In genomic region chr6:42727084-42727601, GRCh38 we compare ENCODE assay signal across 8 cellular contexts. TPM values are rescaled to one million over a fixed set of nuclear protein-coding genes. Genes with fewer than 3 reads are reported as not detected.
A peak's percentile ranks its signal among the peaks of the same experiment; 100 is the strongest.
DNase-seq lines count a peak whose midpoint lies in the region; ATAC-seq, FAIRE-seq and TF ChIP-seq lines count a peak whose summit lies in the region.

No MANE protein-coding gene starts in this region.

- TF ChIP-seq POLR2A in A549 (IDR thresholded peaks at IDR 0.05; ENCODE audit: low read length): no peak

- H2BK15ac ChIP-seq in mesendoderm (replicated peaks; ENCODE audit: low read depth): no peak overlapping the region

- H3K36me3 Mint-ChIP-seq in activated naive CD8-positive, alpha-beta T cell treated with anti-CD3 and anti-CD28 coated beads for 36 hours: peaks cover 3% of the 10 kb centered on the region

- H3K4me1 ChIP-seq in A549 (peaks cover 8% of the 10 kb centered on the region; the same call in 2 of the 3 replicates), GM23248 (ENCODE audit: insufficient read depth) (peaks cover 24% of the 10 kb centered on the region), kidney (ENCODE audit: control insufficient read depth in 1 of 2, insufficient read depth in 1 of 2, low read depth in 1 of 2, low read length in 2 of 2) (peaks cover 0 to 2% of the 10 kb centered on the region in 2 donors), mesendoderm (ENCODE audit: control insufficient read depth, low read depth, low read length) (no peaks in the 10 kb centered on the region)

- peak overlapping the region; percentile 82 for H3K4me3 Mint-ChIP-seq in activated naive CD8-positive, alpha-beta T cell treated with anti-CD3 and anti-CD28 coated beads for 36 hours

- H2BK5ac ChIP-seq in mesendoderm (ENCODE audit: low read length): no peak overlapping the region

- FAIRE-seq in A549 (lab: Jason Lieb, UNC): no peak
- FAIRE-seq in kidney (lab: Jason Lieb, UNC): no peak

- no peak overlapping the region for H4K8ac ChIP-seq in mesendoderm (ENCODE audit: low read depth, low read length)

- peaks cover 16% of the 10 kb centered on the region for H3K4me1 Mint-ChIP-seq in activated naive CD8-positive, alpha-beta T cell treated with anti-CD3 and anti-CD28 coated beads for 36 hours

- no peaks in the 10 kb centered on the region for H3K36me3 ChIP-seq in GM23248 (ENCODE audit: low read depth)
- H3K36me3 ChIP-seq in kidney (ENCODE audit: control insufficient read depth in 1 of 2, insufficient read depth in 2 of 2, low read length in 2 of 2): no peaks in the 10 kb centered on the region
- H3K36me3 ChIP-seq in mesendoderm (ENCODE audit: control insufficient read depth, insufficient read depth, low read length): no peaks in the 10 kb centered on the region

- H3K56ac ChIP-seq in mesendoderm (ENCODE audit: low read length): no peak overlapping the region

- H3K9me3 ChIP-seq in A549 (0 out of 3 replicates have a peak, but pooled peaks cover 2% of the 10 kb centered on the region), GM23248 (ENCODE audit: low read depth) (no peaks in the 10 kb centered on the region), kidney (ENCODE audit: control insufficient read depth in 1 of 2, low read length in 2 of 2) (no peaks in the 10 kb centered on the region)

- H3K4me2 ChIP-seq in A549 (peak overlapping the region; percentile 61; the same call in 1 of the 3 replicates), GM23248 (ENCODE audit: unreplicated experiment) (peak overlapping the region; percentile 89), mesendoderm (ENCODE audit: low read length) (no peak overlapping the region)

- H2AFZ ChIP-seq in GM23248: peak overlapping the region; percentile 95

- in situ Hi-C loops in GM23248 (cut with MboI): no loop called here

- no peak overlapping the region for H3K4me3 ChIP-seq in A549
- peak overlapping the region; percentile 71 for H3K4me3 ChIP-seq in GM23248
- H3K4me3 ChIP-seq in kidney (ENCODE audit: low read length in 2 of 2): peak overlapping the region; percentile 68 to 96
- H3K4me3 ChIP-seq in mesendoderm (ENCODE audit: low read length): no peak overlapping the region

- H3K4ac ChIP-seq in mesendoderm (ENCODE audit: low read depth, low read length): no peak overlapping the region

- H2BK120ac ChIP-seq in mesendoderm (ENCODE audit: low read depth, low read length): no peak overlapping the region

- no peak for TF ChIP-seq CTCF in A549 (IDR thresholded peaks at IDR 0.05)
- no peak for TF ChIP-seq CTCF in kidney (IDR thresholded peaks at IDR 0.05; ENCODE audit: borderline replicate concordance, extremely low read depth, insufficient read depth)

- H3K27me3 Mint-ChIP-seq in activated naive CD8-positive, alpha-beta T cell treated with anti-CD3 and anti-CD28 coated beads for 36 hours: peaks cover 3% of the 10 kb centered on the region

- H3K9ac ChIP-seq in GM23248: peak overlapping the region; percentile 81
- peak overlapping the region; percentile 67 to 93 for H3K9ac ChIP-seq in kidney (ENCODE audit: low read length in 2 of 2)
- no peak overlapping the region for H3K9ac ChIP-seq in mesendoderm (ENCODE audit: low read length)

- H3K27ac ChIP-seq in A549 (no peak overlapping the region), GM23248 (peak overlapping the region; percentile 91), kidney (ENCODE audit: low read depth in 2 of 2, low read length in 2 of 2) (peak overlapping the region; percentile 44 to 71), mesendoderm (ENCODE audit: low read depth, low read length) (no peak overlapping the region)

- DNase-seq in A549 (ENCODE audit: low read depth in 1 of 2, low spot score in 1 of 2) (no peak), GM23248 (peak; percentile 76), kidney (peak; percentile 83), RKO (ENCODE audit: low spot score) (no peak), mesendoderm (no peak)
- peak; percentile 8 for DNase-seq in activated naive CD8-positive, alpha-beta T cell treated with anti-CD3 and anti-CD28 coated beads for 36 hours
- peak; percentile 36 for DNase-seq in stimulated activated CD8-positive, alpha-beta memory T cell treated with anti-CD3 and anti-CD28 coated beads, Interleukin-4, amount 100 ng/mL, for 48 hours

- ATAC-seq in A549 (peak in 1 of 2 experiments; percentile 47; a peak in 4 of 6 replicates), HG03469 (IDR thresholded peaks at IDR 0.05; ENCODE audit: unreplicated experiment) (no peak)

- no peaks in the 10 kb centered on the region for H3K9me3 Mint-ChIP-seq in activated naive CD8-positive, alpha-beta T cell treated with anti-CD3 and anti-CD28 coated beads for 36 hours

- no peaks in the 10 kb centered on the region for H3K9me2 ChIP-seq in GM23248 (ENCODE audit: insufficient read depth)

- H4K5ac ChIP-seq in mesendoderm (ENCODE audit: low read length): no peak overlapping the region

- TF ChIP-seq EP300 in A549 (IDR thresholded peaks at IDR 0.05): no peak

- TF ChIP-seq RAD21 in A549 (conservative IDR thresholded peaks at IDR 0.05 in 1 of 2, IDR thresholded peaks at IDR 0.05 in 1 of 2): no peak

- peaks cover 13% of the 10 kb centered on the region for H3F3A ChIP-seq in GM23248 (ENCODE audit: insufficient read depth)

- POLR2A ChIA-PET in A549 (lab: Yijun Ruan, JAX): interaction anchor here (2.7 kb wide), 1 partner anchor 20 kb away, joined by 16 read pairs; the partner anchor contains the start of gene TBCC

- no peaks in the 10 kb centered on the region for H4K20me1 ChIP-seq in GM23248 (ENCODE audit: insufficient read depth)

- H3K27me3 ChIP-seq in GM23248 (replicated peaks; ENCODE audit: insufficient read depth): no peaks in the 10 kb centered on the region
- H3K27me3 ChIP-seq in mesendoderm (ENCODE audit: insufficient read depth, low read length, poor library complexity): no peaks in the 10 kb centered on the region

- H2AK5ac ChIP-seq in mesendoderm (ENCODE audit: low read length): no peak overlapping the region

- intact Hi-C loops in kidney (cut with DNase I): loop anchor here (10.0 kb wide), 1 partner anchor 62 kb away; no protein-coding TSS in a partner anchor

- no peak overlapping the region for H3K23ac ChIP-seq in mesendoderm (ENCODE audit: low read length)

- no peaks in the 10 kb centered on the region for H3K79me1 ChIP-seq in mesendoderm (ENCODE audit: low read length)

- no peak overlapping the region for H3K18ac ChIP-seq in mesendoderm (ENCODE audit: low read length)

- 0 out of 2 replicates have a peak, but pooled peaks cover 7% of the 10 kb centered on the region for H3K79me2 ChIP-seq in GM23248 (ENCODE audit: insufficient read depth)
- H3K79me2 ChIP-seq in mesendoderm (ENCODE audit: control insufficient read depth, insufficient read depth, low read length): no peaks in the 10 kb centered on the region

- 88% methylated on average over 26 of the region's 51 CpGs for WGBS in A549 (ENCODE audit: missing lambda C conversion rate)
- 9 to 11% methylated on average over 48 to 51 of the region's 51 CpGs for WGBS in GM23248 (ENCODE audit: low coverage in 1 of 2, low lambda C conversion rate in 2 of 2, missing lambda C conversion rate in 2 of 2), 2 experiments
- no CpG with 5 or more reads among the region's 51 CpGs for WGBS in mesendoderm (ENCODE audit: extremely low coverage, insufficient coverage, low lambda C conversion rate)

- CTCF ChIA-PET in A549 (lab: Yijun Ruan, JAX): interaction anchor here (0.6 to 6.9 kb wide), 20 partner anchors 10 to 504 kb away, joined by 3 to 37 read pairs (median 6); partner anchors contain the start of gene TBCC

- H3K27ac Mint-ChIP-seq in activated naive CD8-positive, alpha-beta T cell treated with anti-CD3 and anti-CD28 coated beads for 36 hours: peak overlapping the region; percentile 98

TF ChIP-seq in A549, 52 proteins besides CTCF, POLR2A, EP300 and RAD21 (continues in another document):
- no peak for TF ChIP-seq ZFP36 (IDR thresholded peaks at IDR 0.05; ENCODE audit: borderline replicate concordance, partially characterized antibody)

RNA-seq across cellular contexts. Expression of gene PRPH2, which starts 4.7 kb away (rescaled TPM):
- not detected in 2 replicates for polyA plus RNA-seq in A549 (2011; rRNA removed)
- polyA plus RNA-seq in A549 (2012; cell fraction: cytosol; rRNA removed): not detected in 2 replicates
- not detected in 2 replicates for polyA plus RNA-seq in A549 (2012; cell fraction: nucleus; rRNA removed)
- not detected in 3 replicates for polyA plus RNA-seq in A549 (2017; fragmentation: RNase III; extraction: RNeasy Plus Mini Kit Qiagen cat#74134 plus additional on column Dnase treatment)
- not detected in 2 replicates for polyA minus RNA-seq in A549 (2011; rRNA and poly(A)+ RNA removed)
- 1.5 TPM in 2 replicates for total RNA-seq in GM23248 (2014; rRNA removed; shearing (Covaris generic))
- 1.7 and 2.3 TPM in 2 replicates for polyA plus RNA-seq in GM23248 (2016; fragmentation: Nextera tagmentation; extraction: Ambion mirVana)
- under 1 TPM in 1 of 2 experiments, not detected in 1; 0.06 TPM for total RNA-seq in activated naive CD8-positive, alpha-beta T cell treated with anti-CD3 and anti-CD28 coated beads for 36 hours
- 1.6 TPM for total RNA-seq in kidney
- 0.75 TPM for polyA plus RNA-seq in kidney (ENCODE audit: insufficient read depth, low read depth, low replicate concordance)
- 0.29 TPM for polyA plus RNA-seq in mesendoderm (2013, experiment 1 of 2)
- polyA plus RNA-seq in mesendoderm (2013, experiment 2 of 2): 0.35 TPM

RNA-seq across cellular contexts. Expression of gene TBCC, which starts 18.8 kb away (rescaled TPM):
- 10.2 and 10.3 TPM in 2 replicates for polyA plus RNA-seq in A549 (2011; rRNA removed)
- 10.3 and 12.8 TPM in 2 replicates for polyA plus RNA-seq in A549 (2012; cell fraction: cytosol; rRNA removed)
- 11.8 and 12.4 TPM in 2 replicates for polyA plus RNA-seq in A549 (2012; cell fraction: nucleus; rRNA removed)
- polyA plus RNA-seq in A549 (2017; fragmentation: RNase III; extraction: RNeasy Plus Mini Kit Qiagen cat#74134 plus additional on column Dnase treatment): 12.3 to 13.3 TPM (median 12.4 TPM) in 3 replicates
- polyA minus RNA-seq in A549 (2011; rRNA and poly(A)+ RNA removed): 8.1 and 8.3 TPM in 2 replicates
- total RNA-seq in GM23248 (2014; rRNA removed; shearing (Covaris generic)): 36.9 and 37.3 TPM in 2 replicates
- 35.0 and 38.3 TPM in 2 replicates for polyA plus RNA-seq in GM23248 (2016; fragmentation: Nextera tagmentation; extraction: Ambion mirVana)
- 10 to 100 TPM; 16.8 to 18.3 TPM for total RNA-seq in activated naive CD8-positive, alpha-beta T cell treated with anti-CD3 and anti-CD28 coated beads for 36 hours
- total RNA-seq in kidney: 21.2 TPM
- 17.6 TPM for polyA plus RNA-seq in kidney (ENCODE audit: insufficient read depth, low read depth, low replicate concordance)
- polyA plus RNA-seq in mesendoderm (2013, experiment 1 of 2): 23.2 TPM
- 22.7 TPM for polyA plus RNA-seq in mesendoderm (2013, experiment 2 of 2)

RNA-seq across cellular contexts. Expression of gene BICRAL, which starts 54.7 kb away (rescaled TPM):
- polyA plus RNA-seq in A549 (2011; rRNA removed) (8.6 and 9.0 TPM in 2 replicates), A549 (2017; fragmentation: RNase III; extraction: RNeasy Plus Mini Kit Qiagen cat#74134 plus additional on column Dnase treatment) (2.9 to 3.5 TPM (median 3.3 TPM) in 3 replicates), GM23248 (2016; fragmentation: Nextera tagmentation; extraction: Ambion mirVana) (2.4 and 2.5 TPM in 2 replicates), kidney (ENCODE audit: insufficient read depth, low read depth, low replicate concordance) (2.7 TPM)
- 2.7 and 3.5 TPM in 2 replicates for polyA plus RNA-seq in A549 (2012; cell fraction: cytosol; rRNA removed)
- polyA plus RNA-seq in A549 (2012; cell fraction: nucleus; rRNA removed): 2.6 and 2.9 TPM in 2 replicates
- 11.6 and 15.3 TPM in 2 replicates for polyA minus RNA-seq in A549 (2011; rRNA and poly(A)+ RNA removed)
- total RNA-seq in GM23248 (2014; rRNA removed; shearing (Covaris generic)): 5.4 and 5.7 TPM in 2 replicates
- 10 to 100 TPM; 10.6 to 10.7 TPM for total RNA-seq in activated naive CD8-positive, alpha-beta T cell treated with anti-CD3 and anti-CD28 coated beads for 36 hours
- 20.9 TPM for total RNA-seq in kidney
- 7.6 TPM for polyA plus RNA-seq in mesendoderm (2013, experiment 1 of 2)
- polyA plus RNA-seq in mesendoderm (2013, experiment 2 of 2): 7.4 TPM

Comparison
In these comparisons a context has a peak if more than half of its experiments do, and no peak if none do; other contexts are left out.
1. DNase-seq: peak in GM23248 (single experiment), activated naive CD8-positive, alpha-beta T cell treated with anti-CD3 and anti-CD28 coated beads for 36 hours (single experiment), kidney (single experiment) and stimulated activated CD8-positive, alpha-beta memory T cell treated with anti-CD3 and anti-CD28 coated beads, Interleukin-4, amount 100 ng/mL, for 48 hours (single experiment); none in A549 (0 of 2), RKO (single experiment) and mesendoderm (single experiment).
2. H3K27ac ChIP-seq: peak in GM23248 (single experiment) and kidney (2 of 2); none in A549 (0 of 2) and mesendoderm (single experiment).
3. H3K4me3 ChIP-seq: peak in GM23248 (single experiment) and kidney (2 of 2); none in A549 (single experiment) and mesendoderm (single experiment).